In genomic region chr13:97125810-97126738, GRCh38 we compare ENCODE assay signal across 8 cellular contexts.
DNase-seq lines count a peak whose midpoint lies in the region; ATAC-seq and TF ChIP-seq lines count a peak whose summit lies in the region.

No MANE protein-coding gene starts in this region.

- no peaks in the 10 kb centered on the region for H3K79me2 ChIP-seq in OCI-LY3 (ENCODE audit: low read length)

- intact Hi-C loops in upper lobe of right lung (cut with DNase I): no loop called here
- intact Hi-C loops in posterior cingulate gyrus (cut with DNase I): no loop called here

- DNase-seq in AG20443 (ENCODE audit: low spot score) (peak; percentile 43), cardiac muscle cell (ENCODE audit: low read depth in 1 of 2, low spot score in 1 of 2) (peak in 1 of 2 donors; percentile 54), upper lobe of right lung (no peak), NCI-H2081 (lab: John Stamatoyannopoulos, UW) (no peak), posterior cingulate gyrus (no peak)

- ATAC-seq in GM18873 (IDR thresholded peaks at IDR 0.05; ENCODE audit: low FRiP score, unreplicated experiment) (peak; percentile 92), HG02981 (IDR thresholded peaks at IDR 0.05; ENCODE audit: unreplicated experiment) (peak; percentile 91), upper lobe of right lung (peak; percentile 76)

- H3K4me3 ChIP-seq in OCI-LY3 (ENCODE audit: low read length) (peak overlapping the region; percentile 67), cardiac muscle cell (no peak overlapping the region), upper lobe of right lung (no peak overlapping the region)

- peak overlapping the region; percentile 97 for H3K4me2 ChIP-seq in OCI-LY3 (ENCODE audit: low read length)

- H3K27me3 ChIP-seq in OCI-LY3 (ENCODE audit: low read depth, low read length) (peaks cover 13% of the 10 kb centered on the region), cardiac muscle cell (no peaks in the 10 kb centered on the region), upper lobe of right lung (no peaks in the 10 kb centered on the region)

- H3K9me3 ChIP-seq in OCI-LY3 (ENCODE audit: insufficient read depth, low read length) (no peaks in the 10 kb centered on the region), cardiac muscle cell (ENCODE audit: low read depth) (no peaks in the 10 kb centered on the region), upper lobe of right lung (no peaks in the 10 kb centered on the region)

- H3K36me3 ChIP-seq in OCI-LY3 (replicated peaks; ENCODE audit: low read depth, low read length) (no peaks in the 10 kb centered on the region), cardiac muscle cell (no peaks in the 10 kb centered on the region), upper lobe of right lung (no peaks in the 10 kb centered on the region)

- 0 out of 2 replicates have a peak, but pooled peaks cover 3% of the 10 kb centered on the region for H4K20me1 ChIP-seq in OCI-LY3 (ENCODE audit: insufficient read depth, low read length)

- H3K27ac ChIP-seq in OCI-LY3 (ENCODE audit: low read length): peak overlapping the region; percentile 49
- peak overlapping the region; percentile 68 for H3K27ac ChIP-seq in cardiac muscle cell
- peak overlapping the region; percentile 72 for H3K27ac ChIP-seq in upper lobe of right lung

- peak overlapping the region; percentile 41 for H3K9ac ChIP-seq in OCI-LY3 (ENCODE audit: low read length)

- H3K4me1 ChIP-seq in OCI-LY3 (ENCODE audit: low read length): peaks cover 35% of the 10 kb centered on the region
- peaks cover 28% of the 10 kb centered on the region for H3K4me1 ChIP-seq in cardiac muscle cell (ENCODE audit: low read depth)
- H3K4me1 ChIP-seq in upper lobe of right lung: peaks cover 44% of the 10 kb centered on the region

- H2AFZ ChIP-seq in OCI-LY3 (ENCODE audit: low read depth, low read length): no peak overlapping the region; the same call in 1 of the 2 replicates

- TF ChIP-seq CTCF in OCI-LY3 (IDR thresholded peaks at IDR 0.05; ENCODE audit: low read depth, low read length) (peak; percentile 14; the same call in 1 of the 2 replicates), cardiac muscle cell (IDR thresholded peaks at IDR 0.05; ENCODE audit: low read depth, low read length) (no peak), upper lobe of right lung (IDR thresholded peaks at IDR 0.05) (no peak)
